ENCODE assay signal across 16 cellular contexts in the genomic region with DNA sequence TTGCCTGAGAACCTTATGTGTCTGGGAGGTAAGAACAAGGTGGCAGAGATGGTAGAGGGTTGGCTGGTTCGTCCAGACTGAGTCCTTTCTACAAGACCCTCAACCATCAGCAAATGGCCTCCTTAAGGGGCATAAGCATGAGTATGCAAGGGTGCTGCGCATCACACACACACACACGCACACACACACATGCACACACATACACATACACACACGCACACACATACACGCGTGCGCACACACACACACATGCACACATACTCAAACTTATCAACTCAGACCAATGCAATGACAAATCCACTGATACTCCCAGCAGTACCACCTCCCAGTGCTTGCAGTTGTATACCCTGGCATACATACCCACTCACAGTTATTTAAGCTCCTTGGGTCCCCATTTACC. TPM values are rescaled to one million over a fixed set of nuclear protein-coding genes. Genes with fewer than 3 reads are reported as not detected.
A peak's percentile ranks its signal among the peaks of the same experiment; 100 is the strongest.
DNase-seq lines count a peak whose midpoint lies in the region; TF ChIP-seq lines count a peak whose summit lies in the region.
"Had no signal": no experiment of that assay in that cellular context is flagged by ENCODE, and none has a peak within 500 bp of the region (broad histone marks: within the 10 kb centered on the region; RNA-seq: fewer than 3 reads in every experiment).

No MANE protein-coding gene starts in this region.

- peak overlapping the region; percentile 54 for H3K56ac ChIP-seq in mesendoderm (ENCODE audit: low read length)

- H3K4me1 Mint-ChIP-seq in brain (peaks cover 63% of the 10 kb centered on the region), type B pancreatic cell (ENCODE audit: unreplicated experiment) (peaks cover 4% of the 10 kb centered on the region)

- no CpG with 5 or more reads among the region's 7 CpGs for WGBS in mesendoderm (ENCODE audit: extremely low coverage, insufficient coverage, low lambda C conversion rate)
- WGBS in esophagus squamous epithelium, 2 donors, result 89 to 95% methylated on average over 6 to 7 of the region's 7 CpGs

- no peak overlapping the region for H3K4me2 ChIP-seq in mesendoderm (ENCODE audit: low read length)
- H3K4me2 ChIP-seq: A549, GM23338 had no signal

- no peak overlapping the region for H2BK120ac ChIP-seq in mesendoderm (ENCODE audit: low read depth, low read length)

- H3K27ac Mint-ChIP-seq in brain (peak overlapping the region in 4 of 5 experiments; percentile 98 to 100 (median 99)), type B pancreatic cell (no peak overlapping the region)
- H3K27ac Mint-ChIP-seq: CD4-positive, alpha-beta T cell; GM23338 had no signal

- H3K4ac ChIP-seq in mesendoderm (ENCODE audit: low read depth, low read length), result no peak overlapping the region

- CTCF ChIA-PET in HEK293 (lab: Yijun Ruan, JAX), result interaction anchor here (1.0 to 1.1 kb wide), 2 partner anchors 20 to 40 kb away, joined by 3 read pairs; no protein-coding TSS in a partner anchor

- TF ChIP-seq CTCF in HEK293 (tag by site-specific recombination; IDR thresholded peaks at IDR 0.05) (no peak), brain (conservative IDR thresholded peaks at IDR 0.05) (no peak), type B pancreatic cell (conservative IDR thresholded peaks at IDR 0.05) (no peak), esophagus squamous epithelium (IDR thresholded peaks at IDR 0.05) (no peak)

- H3K27ac ChIP-seq in HEK293 (ENCODE audit: extremely low read depth, low read depth, low read length), result no peak overlapping the region
- H3K27ac ChIP-seq in mesendoderm (ENCODE audit: low read depth, low read length), result no peak overlapping the region
- H3K27ac ChIP-seq in temporal lobe (ENCODE audit: low read depth, low read length), result peak overlapping the region; percentile 46
- H3K27ac ChIP-seq in esophagus squamous epithelium, result no peak overlapping the region
- H3K27ac ChIP-seq: 22Rv1, A549, C4-2B had no signal

- H3K27me3 ChIP-seq in mesendoderm (ENCODE audit: insufficient read depth, low read length, poor library complexity) (no peaks in the 10 kb centered on the region), esophagus squamous epithelium (peaks cover 5 to 100% (median 23%) of the 10 kb centered on the region in 4 donors)

- H3K9me3 ChIP-seq in HEK293 (ENCODE audit: control insufficient read depth, insufficient read depth, low read depth, low read length) (no peaks in the 10 kb centered on the region), esophagus squamous epithelium (no peaks in the 10 kb centered on the region)
- H3K9me3 ChIP-seq: A549, Caco-2 had no signal

- peaks cover 37% of the 10 kb centered on the region for H3K36me3 Mint-ChIP-seq in brain
- no peaks in the 10 kb centered on the region for H3K36me3 Mint-ChIP-seq in type B pancreatic cell

- H4K5ac ChIP-seq in mesendoderm (ENCODE audit: low read length), result no peak overlapping the region

- DNase-seq in mesendoderm (no peak), type B pancreatic cell (ENCODE audit: extremely low spot score, unreplicated experiment) (no peak), HUDEP-2 (lab: John Stamatoyannopoulos, UW; ENCODE audit: unreplicated experiment in 76 of 76) (no peak), esophagus squamous epithelium (lab: John Stamatoyannopoulos, UW) (no peak)
- DNase-seq: AML-193; Caco-2; CD4-positive, alpha-beta T cell; H7 had no signal

- no peak overlapping the region for H2AK5ac ChIP-seq in mesendoderm (ENCODE audit: low read length)

- H4K8ac ChIP-seq in mesendoderm (ENCODE audit: low read depth, low read length), result no peak overlapping the region

- H3K9me3 Mint-ChIP-seq in brain (peaks cover 0 to 7% (median 0%) of the 10 kb centered on the region in 5 experiments), type B pancreatic cell (no peaks in the 10 kb centered on the region)
- H3K9me3 Mint-ChIP-seq: CD4-positive, alpha-beta T cell; GM23338 had no signal

- no peak overlapping the region for H3K9ac ChIP-seq in mesendoderm (ENCODE audit: low read length)

- no peak for TF ChIP-seq POLR2A in esophagus squamous epithelium (IDR thresholded peaks at IDR 0.05)

- H3K4me3 Mint-ChIP-seq in brain (peak overlapping the region; percentile 83 to 96 (median 88)), type B pancreatic cell (no peak overlapping the region)
- H3K4me3 Mint-ChIP-seq: CD4-positive, alpha-beta T cell; GM23338 had no signal

- intact Hi-C loops in esophagus squamous epithelium (cut with DNase I), result no loop called here

- H2BK15ac ChIP-seq in mesendoderm (replicated peaks; ENCODE audit: low read depth), result no peak overlapping the region

- no peak overlapping the region for H3K4me3 ChIP-seq in HEK293 (ENCODE audit: low read depth, low read length)
- H3K4me3 ChIP-seq in mesendoderm (ENCODE audit: low read length), result no peak overlapping the region
- no peak overlapping the region for H3K4me3 ChIP-seq in esophagus squamous epithelium
- H3K4me3 ChIP-seq: A549, GM23338 had no signal

- H3K23ac ChIP-seq in mesendoderm (ENCODE audit: low read length), result no peak overlapping the region

- POLR2A ChIA-PET in HEK293 (lab: Yijun Ruan, JAX), result no interaction called here

- no peak overlapping the region for H3K18ac ChIP-seq in mesendoderm (ENCODE audit: low read length)

- H3K4me1 ChIP-seq in HEK293 (ENCODE audit: control insufficient read depth, insufficient read depth, low read length), result peaks cover 1% of the 10 kb centered on the region; the same call in 1 of the 2 replicates
- H3K4me1 ChIP-seq in mesendoderm (ENCODE audit: control insufficient read depth, low read depth, low read length), result peaks cover 37% of the 10 kb centered on the region
- peaks cover 11 to 20% (median 18%) of the 10 kb centered on the region in 3 donors for H3K4me1 ChIP-seq in esophagus squamous epithelium

- H2BK5ac ChIP-seq in mesendoderm (ENCODE audit: low read length), result no peak overlapping the region

- peaks cover 7% of the 10 kb centered on the region for H3K79me2 ChIP-seq in mesendoderm (ENCODE audit: control insufficient read depth, insufficient read depth, low read length)

- H3K36me3 ChIP-seq in HEK293 (ENCODE audit: control insufficient read depth in 2 of 2, insufficient read depth in 1 of 2, low read length in 2 of 2) (no peaks in the 10 kb centered on the region), mesendoderm (ENCODE audit: control insufficient read depth, insufficient read depth, low read length) (no peaks in the 10 kb centered on the region), esophagus squamous epithelium (no peaks in the 10 kb centered on the region)

- peaks cover 9% of the 10 kb centered on the region for H3K79me1 ChIP-seq in mesendoderm (ENCODE audit: low read length)

- H3K27me3 Mint-ChIP-seq in brain, result peaks cover 63% of the 10 kb centered on the region
- peaks cover 98% of the 10 kb centered on the region for H3K27me3 Mint-ChIP-seq in type B pancreatic cell

TF ChIP-seq in HEK293, 187 proteins besides CTCF, POLR2A, EP300 and RAD21 (continues in another document):
- no peak for TF ChIP-seq ZNF626 (tag by site-specific recombination; IDR thresholded peaks at IDR 0.05)
- TF ChIP-seq, protein P1, sequence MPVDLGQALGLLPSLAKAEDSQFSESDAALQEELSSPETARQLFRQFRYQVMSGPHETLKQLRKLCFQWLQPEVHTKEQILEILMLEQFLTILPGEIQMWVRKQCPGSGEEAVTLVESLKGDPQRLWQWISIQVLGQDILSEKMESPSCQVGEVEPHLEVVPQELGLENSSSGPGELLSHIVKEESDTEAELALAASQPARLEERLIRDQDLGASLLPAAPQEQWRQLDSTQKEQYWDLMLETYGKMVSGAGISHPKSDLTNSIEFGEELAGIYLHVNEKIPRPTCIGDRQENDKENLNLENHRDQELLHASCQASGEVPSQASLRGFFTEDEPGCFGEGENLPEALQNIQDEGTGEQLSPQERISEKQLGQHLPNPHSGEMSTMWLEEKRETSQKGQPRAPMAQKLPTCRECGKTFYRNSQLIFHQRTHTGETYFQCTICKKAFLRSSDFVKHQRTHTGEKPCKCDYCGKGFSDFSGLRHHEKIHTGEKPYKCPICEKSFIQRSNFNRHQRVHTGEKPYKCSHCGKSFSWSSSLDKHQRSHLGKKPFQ (tag by site-specific recombination; IDR thresholded peaks at IDR 0.05), result no peak
- TF ChIP-seq GLI2 (tag by site-specific recombination; IDR thresholded peaks at IDR 0.05; ENCODE audit: borderline replicate concordance, low read depth), result no peak
- no peak for TF ChIP-seq ZNF292 (tag by site-specific recombination; IDR thresholded peaks at IDR 0.05; ENCODE audit: borderline replicate concordance, low read depth)
- TF ChIP-seq, protein P2, sequence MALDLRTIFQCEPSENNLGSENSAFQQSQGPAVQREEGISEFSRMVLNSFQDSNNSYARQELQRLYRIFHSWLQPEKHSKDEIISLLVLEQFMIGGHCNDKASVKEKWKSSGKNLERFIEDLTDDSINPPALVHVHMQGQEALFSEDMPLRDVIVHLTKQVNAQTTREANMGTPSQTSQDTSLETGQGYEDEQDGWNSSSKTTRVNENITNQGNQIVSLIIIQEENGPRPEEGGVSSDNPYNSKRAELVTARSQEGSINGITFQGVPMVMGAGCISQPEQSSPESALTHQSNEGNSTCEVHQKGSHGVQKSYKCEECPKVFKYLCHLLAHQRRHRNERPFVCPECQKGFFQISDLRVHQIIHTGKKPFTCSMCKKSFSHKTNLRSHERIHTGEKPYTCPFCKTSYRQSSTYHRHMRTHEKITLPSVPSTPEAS (tag by site-specific recombination; IDR thresholded peaks at IDR 0.05), result peak; percentile 98
- TF ChIP-seq ZBTB8A (tag by site-specific recombination; IDR thresholded peaks at IDR 0.05), result no peak
- TF ChIP-seq, protein P3, sequence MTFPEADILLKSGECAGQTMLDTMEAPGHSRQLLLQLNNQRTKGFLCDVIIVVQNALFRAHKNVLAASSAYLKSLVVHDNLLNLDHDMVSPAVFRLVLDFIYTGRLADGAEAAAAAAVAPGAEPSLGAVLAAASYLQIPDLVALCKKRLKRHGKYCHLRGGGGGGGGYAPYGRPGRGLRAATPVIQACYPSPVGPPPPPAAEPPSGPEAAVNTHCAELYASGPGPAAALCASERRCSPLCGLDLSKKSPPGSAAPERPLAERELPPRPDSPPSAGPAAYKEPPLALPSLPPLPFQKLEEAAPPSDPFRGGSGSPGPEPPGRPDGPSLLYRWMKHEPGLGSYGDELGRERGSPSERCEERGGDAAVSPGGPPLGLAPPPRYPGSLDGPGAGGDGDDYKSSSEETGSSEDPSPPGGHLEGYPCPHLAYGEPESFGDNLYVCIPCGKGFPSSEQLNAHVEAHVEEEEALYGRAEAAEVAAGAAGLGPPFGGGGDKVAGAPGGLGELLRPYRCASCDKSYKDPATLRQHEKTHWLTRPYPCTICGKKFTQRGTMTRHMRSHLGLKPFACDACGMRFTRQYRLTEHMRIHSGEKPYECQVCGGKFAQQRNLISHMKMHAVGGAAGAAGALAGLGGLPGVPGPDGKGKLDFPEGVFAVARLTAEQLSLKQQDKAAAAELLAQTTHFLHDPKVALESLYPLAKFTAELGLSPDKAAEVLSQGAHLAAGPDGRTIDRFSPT (tag by site-specific recombination; IDR thresholded peaks at IDR 0.05), result no peak

RNA-seq across cellular contexts. Expression of a gene that starts 57.0 kb away (rescaled TPM):
- not detected for polyA plus RNA-seq in brain (ENCODE audit: insufficient read depth, low read depth, low replicate concordance)
- polyA plus RNA-seq in mesendoderm (2013, experiment 1 of 2), result 0.88 TPM
- 0.97 TPM for polyA plus RNA-seq in mesendoderm (2013, experiment 2 of 2)
- not detected for total RNA-seq in temporal lobe
- 0.17 and 0.88 TPM in 2 replicates for total RNA-seq in type B pancreatic cell (ENCODE audit: low replicate concordance)
- 1 to 10 TPM in 2 of 4 donors, under 1 TPM in 2; 0.23 to 1.6 (median 1.1) TPM for total RNA-seq in esophagus squamous epithelium
- total RNA-seq: CD4-positive, alpha-beta T cell had no signal
- polyA plus RNA-seq: BJ had no signal
